8 cellular contexts compared by ENCODE assay signal in genomic region chr17:75976175-75976848, GRCh38. TPM values are rescaled to one million over a fixed set of nuclear protein-coding genes. Genes with fewer than 3 reads are reported as not detected.
DNase-seq lines count a peak whose midpoint lies in the region; ATAC-seq and TF ChIP-seq lines count a peak whose summit lies in the region.
"Had no signal": no experiment of that assay in that cellular context is flagged by ENCODE, and none has a peak within 500 bp of the region (broad histone marks: within the 10 kb centered on the region; RNA-seq: fewer than 3 reads in every experiment).

No MANE protein-coding gene starts in this region.

- TF ChIP-seq CTCF in Panc1 (IDR thresholded peaks at IDR 0.05) = no peak

- peak; percentile 28 for TF ChIP-seq POLR2A in erythroblast (IDR thresholded peaks at IDR 0.05; ENCODE audit: low read length)

- peak overlapping the region; percentile 55; the same call in 1 of the 2 replicates for H3K27ac ChIP-seq in Panc1 (ENCODE audit: low read length)
- peak overlapping the region; percentile 32 for H3K27ac ChIP-seq in skeletal muscle tissue (ENCODE audit: low read depth, low read length)

- H3K36me3 ChIP-seq in Panc1 (ENCODE audit: control insufficient read depth, insufficient read depth, low read length) (peaks cover 13% of the 10 kb centered on the region; the same call in 1 of the 2 replicates), skeletal muscle tissue (ENCODE audit: control insufficient read depth in 3 of 3, insufficient read depth in 3 of 3, low read length in 3 of 3) (peaks cover 0 to 9% (median 3%) of the 10 kb centered on the region in 3 donors)

- ATAC-seq in Panc1 (no peak), GM19397 (IDR thresholded peaks at IDR 0.05; ENCODE audit: unreplicated experiment) (no peak)

- in situ Hi-C loops in Panc1 (cut with HindIII; ENCODE audit: low pct_unique_long_range_greater_than_20kb, low sequenced_read_pairs) = no loop called here

- H3K27me3 ChIP-seq in Panc1 (ENCODE audit: control insufficient read depth, insufficient read depth, low read length) (no peaks in the 10 kb centered on the region), skeletal muscle tissue (ENCODE audit: control insufficient read depth in 3 of 3, insufficient read depth in 3 of 3, low read length in 3 of 3) (no peaks in the 10 kb centered on the region)

- DNase-seq in Panc1 (ENCODE audit: low read depth, low spot score) (no peak), erythroblast (lab: John Stamatoyannopoulos, UW) (peak; percentile 74 to 81), NCI-H2196 treated with DMSO at 0.1 percent for 48 hours (lab: John Stamatoyannopoulos, UW; ENCODE audit: unreplicated experiment) (no peak)
- DNase-seq: activated CD4-positive, alpha-beta T cell treated with anti-CD3 and anti-CD28 coated beads for 4 hours; NCI-H1436 treated with DMSO at 0.1 percent for 48 hours had no signal

- BruUV-seq in Panc1 (replicated peaks; lab: Mats Ljungman, UMichigan) = TSS peak; percentile 70

- H3K4me3 ChIP-seq in Panc1 (ENCODE audit: low read depth in 2 of 2, low read length in 2 of 2) = no peak overlapping the region
- H3K4me3 ChIP-seq in skeletal muscle tissue (ENCODE audit: low read length in 3 of 3) = peak overlapping the region in 2 of 3 donors; percentile 8 to 18

- POLR2A ChIA-PET in Panc1 (lab: Charles Lee) = interaction anchor here (0.6 kb wide), 1 partner anchor 1158 kb away, joined by 3 read pairs; no protein-coding TSS in a partner anchor

- H3K4me1 ChIP-seq in Panc1 (ENCODE audit: control insufficient read depth, insufficient read depth, low read length) (peaks cover 21% of the 10 kb centered on the region), skeletal muscle tissue (ENCODE audit: control insufficient read depth in 3 of 3, insufficient read depth in 3 of 3, low read length in 3 of 3) (peaks cover 9 to 29% (median 24%) of the 10 kb centered on the region in 3 donors)

- H3K9ac ChIP-seq in skeletal muscle tissue (ENCODE audit: low read depth in 1 of 3, low read length in 3 of 3) = peak overlapping the region; percentile 33 to 70 (median 48)

- H3K9me3 ChIP-seq in Panc1 (ENCODE audit: control insufficient read depth, insufficient read depth, low read depth, low read length) = no peaks in the 10 kb centered on the region
- H3K9me3 ChIP-seq in skeletal muscle tissue (ENCODE audit: control insufficient read depth in 3 of 3, low read length in 3 of 3) = no peaks in the 10 kb centered on the region

- intact Hi-C loops in Panc1 (cut with micrococcal nuclease; ENCODE audit: unreplicated experiment) = no loop called here

- CTCF ChIA-PET in Panc1 (lab: Charles Lee) = no interaction called here

RNA-seq across cellular contexts. Expression of gene ACOX1, which starts 2.7 kb away (rescaled TPM):
- total RNA-seq in Panc1 (2021; ENCODE audit: unreplicated experiment) = 53.5 TPM
- 26.8 TPM for polyA plus RNA-seq in Panc1 (2012; ENCODE audit: insufficient read length)
- total RNA-seq in skeletal muscle tissue = 32.4 TPM

RNA-seq across cellular contexts. Expression of gene TEN1, which starts 2.7 kb away (rescaled TPM):
- total RNA-seq in Panc1 (2021; ENCODE audit: unreplicated experiment) = 41.3 TPM
- polyA plus RNA-seq in Panc1 (2012; ENCODE audit: insufficient read length) = 57.2 TPM
- total RNA-seq in skeletal muscle tissue = 3.1 TPM

RNA-seq across cellular contexts. Expression of gene CDK3, which starts 24.3 kb away (rescaled TPM):
- total RNA-seq in Panc1 (2021; ENCODE audit: unreplicated experiment) (11.9 TPM), skeletal muscle tissue (1.6 TPM)
- polyA plus RNA-seq in Panc1 (2012; ENCODE audit: insufficient read length) = 7.0 TPM

RNA-seq across cellular contexts. Expression of gene FBF1, which starts 35.5 kb away (rescaled TPM):
- total RNA-seq in Panc1 (2021; ENCODE audit: unreplicated experiment) (32.5 TPM), skeletal muscle tissue (6.3 TPM)
- 27.7 TPM for polyA plus RNA-seq in Panc1 (2012; ENCODE audit: insufficient read length)

RNA-seq across cellular contexts. Expression of gene EVPL, which starts 50.8 kb away (rescaled TPM):
- total RNA-seq in Panc1 (2021; ENCODE audit: unreplicated experiment) (36.4 TPM), skeletal muscle tissue (under 0.01 TPM)
- 44.9 TPM for polyA plus RNA-seq in Panc1 (2012; ENCODE audit: insufficient read length)
- total RNA-seq: pulmonary artery endothelial cell had no signal

Comparison
In these comparisons a context has a peak if more than half of its experiments do, and no peak if none do; other contexts are left out.
1. DNase-seq: peak in erythroblast (2 of 2); none in Panc1 (single experiment) and NCI-H2196 treated with DMSO at 0.1 percent for 48 hours (single experiment).
2. H3K4me3 ChIP-seq: peak in skeletal muscle tissue (2 of 3); none in Panc1 (0 of 2).
3. RNA of gene TEN1, which starts 2.7 kb away (total RNA-seq): 41.3 TPM in Panc1 (single experiment); 3.1 TPM in skeletal muscle tissue (single experiment); every median in the first group is over 10 times any median in the second.